In the genomic region with DNA sequence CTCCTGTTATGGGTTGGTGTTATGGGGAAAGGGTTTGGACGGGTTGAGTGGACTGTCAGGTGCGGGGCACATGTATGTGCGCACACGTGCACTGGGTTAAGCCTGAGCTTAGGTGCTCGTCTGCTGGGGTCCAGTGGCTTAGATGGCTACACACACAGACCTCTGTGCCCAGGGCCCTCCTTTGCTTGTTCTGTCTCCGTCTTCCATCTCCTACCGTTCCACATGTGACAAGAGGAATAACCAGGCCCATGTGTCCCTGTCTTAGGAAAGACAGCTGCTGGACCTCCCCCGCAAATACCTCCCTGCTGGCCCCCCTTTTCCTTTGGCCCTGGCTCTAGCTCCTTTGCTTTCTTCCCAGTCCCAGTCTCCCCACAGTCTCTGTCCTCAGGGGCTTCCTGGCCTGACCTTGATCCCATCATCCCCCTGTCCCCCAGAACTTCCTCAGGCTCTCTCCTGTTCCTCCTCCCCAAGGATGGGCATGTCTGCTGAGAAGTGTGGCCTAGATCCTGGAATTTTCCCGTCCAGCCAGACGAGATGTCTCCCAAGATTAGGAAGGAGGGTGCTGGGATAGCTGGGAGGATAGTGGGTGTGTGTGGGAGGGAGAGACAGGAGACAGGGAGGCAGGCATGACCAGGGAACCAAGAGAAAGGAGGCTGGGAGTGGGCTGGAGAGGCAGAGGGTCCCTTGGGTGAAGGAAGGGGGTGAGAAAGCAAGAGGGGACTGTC, we compare ENCODE assay signal across 11 cellular contexts. TPM values are rescaled to one million over a fixed set of nuclear protein-coding genes. Genes with fewer than 3 reads are reported as not detected.
A peak's percentile ranks its signal among the peaks of the same experiment; 100 is the strongest.
DNase-seq lines count a peak whose midpoint lies in the region; ATAC-seq and TF ChIP-seq lines count a peak whose summit lies in the region.
"Had no signal": no experiment of that assay in that cellular context is flagged by ENCODE, and none has a peak within 500 bp of the region (broad histone marks: within the 10 kb centered on the region; RNA-seq: fewer than 3 reads in every experiment).

No MANE protein-coding gene starts in this region.

- WGBS in psoas muscle, 3 donors, result 62 to 73% (median 72%) methylated on average over 10 of the region's 10 CpGs

- H3K27ac ChIP-seq in psoas muscle, result peak overlapping the region; percentile 77
- H3K27ac ChIP-seq: neutrophil had no signal

- H3K4me1 ChIP-seq in iPS-15b (ENCODE audit: control insufficient read depth, insufficient read depth, low read length) (peaks cover 8% of the 10 kb centered on the region), psoas muscle (peaks cover 10% of the 10 kb centered on the region)

- H3K9ac ChIP-seq in iPS-15b (ENCODE audit: low read depth, low read length), result no peak overlapping the region

- H3K36me3 ChIP-seq in iPS-15b (ENCODE audit: control insufficient read depth, insufficient read depth, low read length), result no peaks in the 10 kb centered on the region
- no peaks in the 10 kb centered on the region for H3K36me3 ChIP-seq in psoas muscle (ENCODE audit: insufficient read depth in 1 of 2, low read depth in 1 of 2)
- H3K36me3 ChIP-seq: neutrophil had no signal

- H3K9me3 Mint-ChIP-seq in Calu3 (ENCODE audit: low read depth, unreplicated experiment) (no peaks in the 10 kb centered on the region), WTC11 (no peaks in the 10 kb centered on the region)

- ATAC-seq in WTC11 (no peak), psoas muscle (peak in 3 of 4 donors; percentile 23 to 48 (median 42)), GM19467 (IDR thresholded peaks at IDR 0.05; ENCODE audit: unreplicated experiment) (no peak)

- H3K9me3 ChIP-seq in iPS-15b (ENCODE audit: control insufficient read depth, insufficient read depth, low read length), result no peaks in the 10 kb centered on the region
- no peaks in the 10 kb centered on the region for H3K9me3 ChIP-seq in psoas muscle
- H3K9me3 ChIP-seq: neutrophil had no signal

- DNase-seq in Calu3 (no peak), WTC11 (ENCODE audit: low spot score) (no peak), psoas muscle (no peak), NCI-H524 (lab: John Stamatoyannopoulos, UW) (no peak), DMS79 treated with DMSO at 0.1 percent for 48 hours (lab: John Stamatoyannopoulos, UW) (no peak), dedifferentiated amniotic fluid mesenchymal stem cell (ENCODE audit: extremely low spot score) (no peak)
- DNase-seq: erythroblast had no signal

- H3K27me3 ChIP-seq in iPS-15b (ENCODE audit: control insufficient read depth, insufficient read depth, low read length), result peaks cover 62% of the 10 kb centered on the region
- peaks cover 0 to 32% (median 0%) of the 10 kb centered on the region in 3 donors for H3K27me3 ChIP-seq in psoas muscle (ENCODE audit: insufficient read depth in 3 of 3, low read length in 2 of 3)

- H3K4me3 Mint-ChIP-seq in Calu3 (ENCODE audit: low read depth, unreplicated experiment) (peak overlapping the region; percentile 52), WTC11 (peak overlapping the region; percentile 72)

- POLR2A ChIA-PET in WTC11 (lab: Charles Lee), result no interaction called here

- H3K36me3 Mint-ChIP-seq in Calu3 (ENCODE audit: insufficient read depth, unreplicated experiment) (no peaks in the 10 kb centered on the region), WTC11 (no peaks in the 10 kb centered on the region)

- H3K4me1 Mint-ChIP-seq in Calu3 (ENCODE audit: low read depth, unreplicated experiment) (no peaks in the 10 kb centered on the region), WTC11 (peaks cover 45% of the 10 kb centered on the region)

- H3K27ac Mint-ChIP-seq in Calu3 (ENCODE audit: unreplicated experiment), result no peak overlapping the region
- no peak overlapping the region for H3K27ac Mint-ChIP-seq in WTC11

- peaks cover 94% of the 10 kb centered on the region for H3K27me3 Mint-ChIP-seq in Calu3 (ENCODE audit: unreplicated experiment)
- H3K27me3 Mint-ChIP-seq in WTC11 (ENCODE audit: low read depth), result peaks cover 59% of the 10 kb centered on the region

- H3K4me3 ChIP-seq in iPS-15b (ENCODE audit: low read depth, low read length) (peak overlapping the region; percentile 40), psoas muscle (peak overlapping the region; percentile 57)

- no peak for TF ChIP-seq CTCF in Calu3 (IDR thresholded peaks at IDR 0.05; ENCODE audit: unreplicated experiment)
- no peak for TF ChIP-seq CTCF in WTC11 (IDR thresholded peaks at IDR 0.05)
- no peak for TF ChIP-seq CTCF in psoas muscle (IDR thresholded peaks at IDR 0.05)

- intact Hi-C loops in Calu3 (cut with micrococcal nuclease; ENCODE audit: unreplicated experiment) (loop anchor here (10.0 kb wide), 1 partner anchor 136 kb away; no protein-coding TSS in a partner anchor), psoas muscle (cut with DNase I) (loop anchor here in 1 of 2 donors (10.0 kb wide), 1 partner anchor 396 kb away; no protein-coding TSS in a partner anchor)

- CTCF ChIA-PET in Calu3 (lab: Charles Lee), result no interaction called here
- CTCF ChIA-PET in WTC11 (lab: Charles Lee), result interaction anchor here (0.5 kb wide), 1 partner anchor 163 kb away, joined by 4 read pairs; no protein-coding TSS in a partner anchor

- BruUV-seq in Calu3 (replicated peaks; lab: Mats Ljungman, UMichigan), result no TSS peak

TF ChIP-seq in WTC11, 78 proteins besides CTCF, POLR2A, EP300 and RAD21 (continues in another document):
- TF ChIP-seq FOXJ3 (CRISPR knock-in tag; IDR thresholded peaks at IDR 0.05; ENCODE audit: borderline replicate concordance) (no peak), ZBTB21 (CRISPR knock-in tag; IDR thresholded peaks at IDR 0.05; ENCODE audit: borderline replicate concordance) (no peak), CBFB (CRISPR knock-in tag; IDR thresholded peaks at IDR 0.05; ENCODE audit: low read depth) (no peak), KAT7 (CRISPR knock-in tag; IDR thresholded peaks at IDR 0.05; ENCODE audit: borderline replicate concordance) (no peak), ATF1 (CRISPR knock-in tag; IDR thresholded peaks at IDR 0.05) (no peak), NFYB (CRISPR knock-in tag; conservative IDR thresholded peaks at IDR 0.05; ENCODE audit: low read depth) (no peak), CREM (CRISPR knock-in tag; IDR thresholded peaks at IDR 0.05) (no peak), JAZF1 (CRISPR knock-in tag; IDR thresholded peaks at IDR 0.05) (no peak), CREB1 (CRISPR knock-in tag; IDR thresholded peaks at IDR 0.05) (no peak)
- TF ChIP-seq, protein P1, sequence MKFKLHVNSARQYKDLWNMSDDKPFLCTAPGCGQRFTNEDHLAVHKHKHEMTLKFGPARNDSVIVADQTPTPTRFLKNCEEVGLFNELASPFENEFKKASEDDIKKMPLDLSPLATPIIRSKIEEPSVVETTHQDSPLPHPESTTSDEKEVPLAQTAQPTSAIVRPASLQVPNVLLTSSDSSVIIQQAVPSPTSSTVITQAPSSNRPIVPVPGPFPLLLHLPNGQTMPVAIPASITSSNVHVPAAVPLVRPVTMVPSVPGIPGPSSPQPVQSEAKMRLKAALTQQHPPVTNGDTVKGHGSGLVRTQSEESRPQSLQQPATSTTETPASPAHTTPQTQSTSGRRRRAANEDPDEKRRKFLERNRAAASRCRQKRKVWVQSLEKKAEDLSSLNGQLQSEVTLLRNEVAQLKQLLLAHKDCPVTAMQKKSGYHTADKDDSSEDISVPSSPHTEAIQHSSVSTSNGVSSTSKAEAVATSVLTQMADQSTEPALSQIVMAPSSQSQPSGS (CRISPR knock-in tag; IDR thresholded peaks at IDR 0.05; ENCODE audit: borderline replicate concordance, low read depth), result no peak

RNA-seq across cellular contexts. Expression of gene THPO, which starts 0.8 kb away (rescaled TPM):
- total RNA-seq in Calu3 (2022) (not detected in 2 replicates), WTC11 (2021) (0.55 to 1.4 TPM (median 1.0 TPM) in 3 replicates), psoas muscle (1 to 10 TPM in 2 of 4 donors, under 1 TPM in 2; 0.79 to 3.0 (median 1.3) TPM)
- polyA plus RNA-seq in psoas muscle, result 1 to 10 TPM in 1 of 3 donors, under 1 TPM in 2; 0.49 to 1.2 (median 0.55) TPM
- total RNA-seq: Daoy had no signal

RNA-seq across cellular contexts. Expression of gene CHRD, which starts 1.0 kb away (rescaled TPM):
- not detected in 2 replicates for total RNA-seq in Calu3 (2022)
- 1.3 to 2.7 TPM (median 1.8 TPM) in 3 replicates for total RNA-seq in WTC11 (2021)
- 10 to 100 TPM in 1 of 4 donors, 1 to 10 TPM in 3; 4.1 to 10.5 (median 6.3) TPM for total RNA-seq in psoas muscle
- 1 to 10 TPM; 2.5 to 5.2 (median 5.1) TPM for polyA plus RNA-seq in psoas muscle

RNA-seq across cellular contexts. Expression of gene POLR2H, which starts 17.3 kb away (rescaled TPM):
- total RNA-seq in Calu3 (2022) (128 and 131 TPM in 2 replicates), WTC11 (2021) (117 to 133 TPM (median 118 TPM) in 3 replicates), psoas muscle (10 to 100 TPM; 21.2 to 33.2 (median 28.6) TPM)
- 100 to 1,000 TPM in 1 of 3 donors, 10 to 100 TPM in 2; 41.6 to 117 (median 62.8) TPM for polyA plus RNA-seq in psoas muscle

RNA-seq across cellular contexts. Expression of gene CLCN2, which starts 17.4 kb away (rescaled TPM):
- total RNA-seq in Calu3 (2022) (22.9 and 25.3 TPM in 2 replicates), WTC11 (2021) (15.7 to 22.6 TPM (median 17.0 TPM) in 3 replicates), psoas muscle (1 to 10 TPM in 3 of 4 donors, under 1 TPM in 1; 0.64 to 2.3 (median 1.4) TPM)
- polyA plus RNA-seq in psoas muscle, result 1 to 10 TPM; 1.2 to 2.8 (median 2.0) TPM

RNA-seq across cellular contexts. Expression of gene FAM131A, which starts 41.4 kb away (rescaled TPM):
- total RNA-seq in Calu3 (2022) (24.4 and 29.2 TPM in 2 replicates), WTC11 (2021) (20.3 to 23.0 TPM (median 20.4 TPM) in 3 replicates), psoas muscle (10 to 100 TPM; 12.6 to 20.3 (median 13.9) TPM)
- polyA plus RNA-seq in psoas muscle, result 10 to 100 TPM; 12.9 to 26.8 (median 20.2) TPM

Comparison
In these comparisons a context has a peak if more than half of its experiments do, and no peak if none do; other contexts are left out.
1. ATAC-seq: peak in psoas muscle (3 of 4); none in WTC11 (single experiment) and GM19467 (single experiment).